In genomic region chr1:50645147-50645546, GRCh38 we compare ENCODE assay signal across 2 cellular contexts.
TF ChIP-seq lines count a peak whose summit lies in the region.

No MANE protein-coding gene starts in this region.

TF ChIP-seq in A549, 52 proteins besides CTCF, POLR2A, EP300 and RAD21 (continued from another document):
- TF ChIP-seq HOXB5 (CRISPR knock-in tag; IDR thresholded peaks at IDR 0.05) (no peak), GATA3 (IDR thresholded peaks at IDR 0.05; ENCODE audit: borderline replicate concordance) (no peak), TP53 (CRISPR knock-in tag; IDR thresholded peaks at IDR 0.05) (no peak), KDM5A (IDR thresholded peaks at IDR 0.05) (no peak)

TF ChIP-seq in IMR-90, 13 proteins besides CTCF, POLR2A, EP300 and RAD21 (continued from another document):
- TF ChIP-seq CEBPB (IDR thresholded peaks at IDR 0.05; ENCODE audit: low read depth, low read length) (no peak), FOS (IDR thresholded peaks at IDR 0.05; ENCODE audit: low read depth, low read length) (no peak), MXI1 (IDR thresholded peaks at IDR 0.05; ENCODE audit: borderline replicate concordance, low read depth, low read length) (no peak), MAZ (IDR thresholded peaks at IDR 0.05; ENCODE audit: borderline replicate concordance, low read depth, low read length) (no peak)
